Comparison of ENCODE assay signal across 11 cellular contexts in the genomic region with DNA sequence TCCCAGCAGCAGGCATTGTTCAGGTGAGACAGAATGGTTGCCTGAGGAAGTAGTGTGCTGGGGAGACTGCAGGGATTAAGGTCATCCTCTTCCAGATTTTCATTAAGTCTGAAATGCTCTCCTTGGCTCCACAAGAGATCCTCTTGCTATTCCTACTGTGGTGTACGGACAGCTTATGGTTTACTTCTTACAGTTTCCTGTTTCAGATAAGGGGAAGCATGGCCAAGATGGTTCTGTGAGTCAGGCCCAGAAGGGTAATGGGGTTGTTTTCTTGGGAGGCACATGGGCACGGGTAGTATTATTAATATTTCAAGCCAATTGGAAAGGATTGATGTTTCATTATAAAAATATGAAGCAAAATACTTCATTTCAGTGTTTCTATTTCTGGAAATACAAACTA. TPM values are rescaled to one million over a fixed set of nuclear protein-coding genes. Genes with fewer than 3 reads are reported as not detected.
DNase-seq lines count a peak whose midpoint lies in the region; ATAC-seq and TF ChIP-seq lines count a peak whose summit lies in the region.
"Had no signal": no experiment of that assay in that cellular context is flagged by ENCODE, and none has a peak within 500 bp of the region (broad histone marks: within the 10 kb centered on the region; RNA-seq: fewer than 3 reads in every experiment).

No MANE protein-coding gene starts in this region.

- H3K4me1 ChIP-seq in naive thymus-derived CD4-positive, alpha-beta T cell (ENCODE audit: control insufficient read depth in 2 of 2, insufficient read depth in 2 of 2, low read length in 2 of 2): no peaks in the 10 kb centered on the region

- POLR2A ChIA-PET in activated naive CD8-positive, alpha-beta T cell treated with anti-CD3 and anti-CD28 coated beads, Interleukin-2, amount 10 ng/mL, durations not matched to agents 7 days and 5 days (lab: Charles Lee): interaction anchor here (0.9 to 1.5 kb wide), 4 partner anchors 11 to 67 kb away, joined by 3 to 10 read pairs (median 4); partner anchors contain the start of gene RHOBTB3
- POLR2A ChIA-PET in naive thymus-derived CD4-positive, alpha-beta T cell (lab: Charles Lee): no interaction called here

- H3K4me3 ChIP-seq in dorsolateral prefrontal cortex: no peak overlapping the region
- H3K4me3 ChIP-seq in naive thymus-derived CD4-positive, alpha-beta T cell (ENCODE audit: low read length): no peak overlapping the region

- no peak for TF ChIP-seq CTCF in dorsolateral prefrontal cortex (IDR thresholded peaks at IDR 0.05 in 54 of 56, conservative IDR thresholded peaks at IDR 0.05 in 2 of 56; ENCODE audit: low read depth in 1 of 56, partially characterized antibody in 56 of 56)

- no peaks in the 10 kb centered on the region for H3K9me3 ChIP-seq in naive thymus-derived CD4-positive, alpha-beta T cell (ENCODE audit: control insufficient read depth in 2 of 3, low read length in 3 of 3)

- H3K27me3 Mint-ChIP-seq in activated naive CD8-positive, alpha-beta T cell treated with anti-CD3 and anti-CD28 coated beads, Interleukin-2, amount 10 ng/mL, durations not matched to agents 7 days and 5 days: no peaks in the 10 kb centered on the region
- H3K27me3 Mint-ChIP-seq in activated naive CD8-positive, alpha-beta T cell treated with anti-CD3 and anti-CD28 coated beads, Interleukin-2, amount 50 U/mL, for 24 hours: no peaks in the 10 kb centered on the region
- peaks cover 0 to 2% (median 0%) of the 10 kb centered on the region in 5 donors for H3K27me3 Mint-ChIP-seq in naive thymus-derived CD4-positive, alpha-beta T cell

- no peak for ATAC-seq in activated naive CD8-positive, alpha-beta T cell treated with anti-CD3 and anti-CD28 coated beads, Interleukin-2, amount 10 ng/mL, durations not matched to agents 7 days and 5 days (ENCODE audit: low read depth)
- ATAC-seq in activated naive CD8-positive, alpha-beta T cell treated with anti-CD3 and anti-CD28 coated beads, Interleukin-2, amount 50 U/mL, for 24 hours: no peak
- ATAC-seq in naive thymus-derived CD4-positive, alpha-beta T cell: peak; percentile 53

- H3K27ac Mint-ChIP-seq in activated naive CD8-positive, alpha-beta T cell treated with anti-CD3 and anti-CD28 coated beads, Interleukin-2, amount 10 ng/mL, durations not matched to agents 7 days and 5 days: peak overlapping the region; percentile 59
- H3K27ac Mint-ChIP-seq in activated naive CD8-positive, alpha-beta T cell treated with anti-CD3 and anti-CD28 coated beads, Interleukin-2, amount 50 U/mL, for 24 hours: no peak overlapping the region
- peak overlapping the region in 3 of 9 donors; percentile 8 to 50 (median 48) for H3K27ac Mint-ChIP-seq in naive thymus-derived CD4-positive, alpha-beta T cell

- no peaks in the 10 kb centered on the region for H3K27me3 ChIP-seq in dorsolateral prefrontal cortex
- H3K27me3 ChIP-seq in naive thymus-derived CD4-positive, alpha-beta T cell (ENCODE audit: control insufficient read depth in 2 of 2, insufficient read depth in 2 of 2, low read length in 2 of 2): no peaks in the 10 kb centered on the region

- H3K27ac ChIP-seq in dorsolateral prefrontal cortex: peak overlapping the region in 33 of 59 donors; percentile 8 to 83 (median 37)
- no peak overlapping the region for H3K27ac ChIP-seq in naive thymus-derived CD4-positive, alpha-beta T cell (ENCODE audit: low read depth, low read length)

- DNase-seq in activated naive CD8-positive, alpha-beta T cell treated with anti-CD3 and anti-CD28 coated beads, Interleukin-2, amount 10 ng/mL, durations not matched to agents 7 days and 5 days: no peak
- DNase-seq in activated naive CD8-positive, alpha-beta T cell treated with anti-CD3 and anti-CD28 coated beads, Interleukin-2, amount 50 U/mL, for 24 hours: no peak
- no peak for DNase-seq in dorsolateral prefrontal cortex
- no peak for DNase-seq in naive thymus-derived CD4-positive, alpha-beta T cell
- no peak for DNase-seq in SKM-1 (lab: John Stamatoyannopoulos, UW; ENCODE audit: unreplicated experiment)
- no peak for DNase-seq in DMS53 treated with DMSO at 0.1 percent for 48 hours (lab: John Stamatoyannopoulos, UW; ENCODE audit: unreplicated experiment)
- DNase-seq in SHP77 (lab: John Stamatoyannopoulos, UW): no peak
- no peak for DNase-seq in iPS-NIHi11 (ENCODE audit: low spot score)
- DNase-seq: activated naive CD4-positive, alpha-beta T cell; AML-193; NCI-H187 had no signal

- H3K36me3 Mint-ChIP-seq in activated naive CD8-positive, alpha-beta T cell treated with anti-CD3 and anti-CD28 coated beads, Interleukin-2, amount 10 ng/mL, durations not matched to agents 7 days and 5 days: no peaks in the 10 kb centered on the region
- H3K36me3 Mint-ChIP-seq in activated naive CD8-positive, alpha-beta T cell treated with anti-CD3 and anti-CD28 coated beads, Interleukin-2, amount 50 U/mL, for 24 hours (ENCODE audit: low read depth): no peaks in the 10 kb centered on the region
- H3K36me3 Mint-ChIP-seq in naive thymus-derived CD4-positive, alpha-beta T cell: peaks cover 0 to under 1% (median 0%) of the 10 kb centered on the region in 5 donors

- CTCF ChIA-PET in naive thymus-derived CD4-positive, alpha-beta T cell (lab: Charles Lee): interaction anchor here (0.9 to 13.3 kb wide), 6 partner anchors 37 to 90 kb away, joined by 3 to 357 read pairs (median 4); no protein-coding TSS in a partner anchor

- peaks cover 21% of the 10 kb centered on the region for H3K4me1 Mint-ChIP-seq in activated naive CD8-positive, alpha-beta T cell treated with anti-CD3 and anti-CD28 coated beads, Interleukin-2, amount 10 ng/mL, durations not matched to agents 7 days and 5 days
- peaks cover 4% of the 10 kb centered on the region for H3K4me1 Mint-ChIP-seq in activated naive CD8-positive, alpha-beta T cell treated with anti-CD3 and anti-CD28 coated beads, Interleukin-2, amount 50 U/mL, for 24 hours
- H3K4me1 Mint-ChIP-seq in naive thymus-derived CD4-positive, alpha-beta T cell: peaks cover 0 to 21% (median 14%) of the 10 kb centered on the region in 7 donors

- intact Hi-C loops in dorsolateral prefrontal cortex (cut with DNase I): loop anchor here (2.0 to 5.0 kb wide), 6 partner anchors 49 to 818 kb away; partner anchors contain the start of gene RHOBTB3 (in 1 of the 2)
- intact Hi-C loops in naive thymus-derived CD4-positive, alpha-beta T cell (cut with micrococcal nuclease): loop anchor here (2.0 to 10.0 kb wide), 3 partner anchors 49 to 825 kb away; partner anchors contain the start of gene RHOBTB3 (in 1 of the 2)

- H3K9me3 Mint-ChIP-seq in activated naive CD8-positive, alpha-beta T cell treated with anti-CD3 and anti-CD28 coated beads, Interleukin-2, amount 10 ng/mL, durations not matched to agents 7 days and 5 days: no peaks in the 10 kb centered on the region
- no peaks in the 10 kb centered on the region for H3K9me3 Mint-ChIP-seq in activated naive CD8-positive, alpha-beta T cell treated with anti-CD3 and anti-CD28 coated beads, Interleukin-2, amount 50 U/mL, for 24 hours
- H3K9me3 Mint-ChIP-seq in naive thymus-derived CD4-positive, alpha-beta T cell: no peaks in the 10 kb centered on the region

- peak overlapping the region; percentile 29 for H3K4me3 Mint-ChIP-seq in activated naive CD8-positive, alpha-beta T cell treated with anti-CD3 and anti-CD28 coated beads, Interleukin-2, amount 10 ng/mL, durations not matched to agents 7 days and 5 days
- H3K4me3 Mint-ChIP-seq in activated naive CD8-positive, alpha-beta T cell treated with anti-CD3 and anti-CD28 coated beads, Interleukin-2, amount 50 U/mL, for 24 hours: no peak overlapping the region
- no peak overlapping the region for H3K4me3 Mint-ChIP-seq in naive thymus-derived CD4-positive, alpha-beta T cell

- H3K36me3 ChIP-seq in naive thymus-derived CD4-positive, alpha-beta T cell (ENCODE audit: control insufficient read depth in 2 of 3, insufficient read depth in 3 of 3, low read length in 3 of 3): no peaks in the 10 kb centered on the region

RNA-seq across cellular contexts. Expression of gene GLRX, which starts 42.9 kb away (rescaled TPM):
- total RNA-seq in activated naive CD8-positive, alpha-beta T cell treated with anti-CD3 and anti-CD28 coated beads, Interleukin-2, amount 10 ng/mL, durations not matched to agents 7 days and 5 days: 10 to 100 TPM; 70.6 to 72.9 TPM
- 100 to 1,000 TPM in 3 of 120 experiments, 10 to 100 TPM in 117; 13.7 to 109 (median 43.0) TPM for total RNA-seq in dorsolateral prefrontal cortex
- 10 to 100 TPM; 26.3 to 89.5 (median 55.6) TPM for total RNA-seq in naive thymus-derived CD4-positive, alpha-beta T cell
- 100 to 1,000 TPM; 187 to 205 TPM for polyA plus RNA-seq in naive thymus-derived CD4-positive, alpha-beta T cell

RNA-seq across cellular contexts. Expression of gene RHOBTB3, which starts 48.5 kb away (rescaled TPM):
- total RNA-seq in activated naive CD8-positive, alpha-beta T cell treated with anti-CD3 and anti-CD28 coated beads, Interleukin-2, amount 10 ng/mL, durations not matched to agents 7 days and 5 days: under 1 TPM; 0.06 to 0.61 TPM
- 100 to 1,000 TPM in 111 of 120 experiments, 10 to 100 TPM in 9; 78.4 to 315 (median 137) TPM for total RNA-seq in dorsolateral prefrontal cortex
- total RNA-seq in naive thymus-derived CD4-positive, alpha-beta T cell: 1 to 10 TPM in 4 of 5 experiments, under 1 TPM in 1; 0.24 to 9.6 (median 1.6) TPM
- 1 to 10 TPM; 4.6 to 7.7 TPM for polyA plus RNA-seq in naive thymus-derived CD4-positive, alpha-beta T cell

Comparison
In these comparisons a context has a peak if more than half of its experiments do, and no peak if none do; other contexts are left out.
1. RNA of gene RHOBTB3, which starts 48.5 kb away (total RNA-seq): 78.4 to 315 TPM in dorsolateral prefrontal cortex; 0.24 to 9.6 TPM in naive thymus-derived CD4-positive, alpha-beta T cell and 0.06 to 0.61 TPM in activated naive CD8-positive, alpha-beta T cell treated with anti-CD3 and anti-CD28 coated beads, Interleukin-2, amount 10 ng/mL, durations not matched to agents 7 days and 5 days; every median in the first group is over 4 times any median in the second.